9 cellular contexts compared by ENCODE assay signal in genomic region chr4:55547461-55547770, GRCh38. TPM values are rescaled to one million over a fixed set of nuclear protein-coding genes. Genes with fewer than 3 reads are reported as not detected.
DNase-seq lines count a peak whose midpoint lies in the region; ATAC-seq and TF ChIP-seq lines count a peak whose summit lies in the region.
"Had no signal": no experiment of that assay in that cellular context is flagged by ENCODE, and none has a peak within 500 bp of the region (broad histone marks: within the 10 kb centered on the region; RNA-seq: fewer than 3 reads in every experiment).

No MANE protein-coding gene starts in this region.

- DNase-seq in activated CD4-positive, alpha-beta T cell treated with anti-CD3 and anti-CD28 coated beads, Interleukin-2, amount 10 ng/mL, durations not matched to agents 7 days and 5 days, result no peak
- no peak for DNase-seq in activated CD4-positive, alpha-beta T cell treated with anti-CD3 and anti-CD28 coated beads for 1 hour
- DNase-seq in activated CD8-positive, alpha-beta T cell treated with anti-CD3 and anti-CD28 coated beads, Interleukin-2, amount 10 ng/mL, durations not matched to agents 7 days and 5 days, result no peak
- DNase-seq in right atrium auricular region (ENCODE audit: low spot score), result no peak
- peak; percentile 76 for DNase-seq in sigmoid colon
- DNase-seq in GM10266 (ENCODE audit: extremely low spot score), result no peak

- H3K4me1 ChIP-seq in right atrium auricular region (peaks cover 0 to 17% of the 10 kb centered on the region in 2 donors), sigmoid colon (peaks cover 3 to 24% (median 10%) of the 10 kb centered on the region in 4 donors)

- TF ChIP-seq CTCF in right atrium auricular region (IDR thresholded peaks at IDR 0.05), result no peak
- TF ChIP-seq CTCF in sigmoid colon (IDR thresholded peaks at IDR 0.05), result no peak
- TF ChIP-seq CTCF in GM10266 (IDR thresholded peaks at IDR 0.05; ENCODE audit: control insufficient read depth, insufficient read depth, low read depth, missing control alignments), result no peak

- ATAC-seq in activated CD8-positive, alpha-beta T cell treated with anti-CD3 and anti-CD28 coated beads, Interleukin-2, amount 10 ng/mL, durations not matched to agents 7 days and 5 days, result peak; percentile 1
- ATAC-seq in GM18907 (IDR thresholded peaks at IDR 0.05; ENCODE audit: unreplicated experiment) (no peak), GM18861 (IDR thresholded peaks at IDR 0.05; ENCODE audit: unreplicated experiment) (no peak)

- intact Hi-C loops in sigmoid colon (cut with DNase I), result loop anchor here (2.0 to 5.0 kb wide), 3 partner anchors 201 to 400 kb away; partner anchors contain the start of genes CEP135, EXOC1 and SRD5A3

- H3K27ac ChIP-seq in right atrium auricular region (peak overlapping the region; percentile 99), sigmoid colon (peak overlapping the region; percentile 91 to 99 (median 98))

- POLR2A ChIA-PET in activated CD4-positive, alpha-beta T cell treated with anti-CD3 and anti-CD28 coated beads, Interleukin-2, amount 10 ng/mL, durations not matched to agents 7 days and 5 days (lab: Charles Lee), result no interaction called here
- POLR2A ChIA-PET in activated CD8-positive, alpha-beta T cell treated with anti-CD3 and anti-CD28 coated beads, Interleukin-2, amount 10 ng/mL, durations not matched to agents 7 days and 5 days (lab: Charles Lee), result no interaction called here

- H3K27me3 Mint-ChIP-seq in activated CD4-positive, alpha-beta T cell treated with anti-CD3 and anti-CD28 coated beads, Interleukin-2, amount 10 ng/mL, durations not matched to agents 7 days and 5 days, result peaks cover 34% of the 10 kb centered on the region
- H3K27me3 Mint-ChIP-seq in activated CD8-positive, alpha-beta T cell treated with anti-CD3 and anti-CD28 coated beads, Interleukin-2, amount 10 ng/mL, durations not matched to agents 7 days and 5 days (ENCODE audit: low read depth), result peaks cover 20% of the 10 kb centered on the region

- H3K27me3 ChIP-seq in right atrium auricular region (no peaks in the 10 kb centered on the region), sigmoid colon (no peaks in the 10 kb centered on the region)

- H3K36me3 Mint-ChIP-seq in activated CD4-positive, alpha-beta T cell treated with anti-CD3 and anti-CD28 coated beads, Interleukin-2, amount 10 ng/mL, durations not matched to agents 7 days and 5 days (ENCODE audit: low read depth), result no peaks in the 10 kb centered on the region
- no peaks in the 10 kb centered on the region for H3K36me3 Mint-ChIP-seq in activated CD8-positive, alpha-beta T cell treated with anti-CD3 and anti-CD28 coated beads, Interleukin-2, amount 10 ng/mL, durations not matched to agents 7 days and 5 days (ENCODE audit: low read depth)

- H3K27ac Mint-ChIP-seq in activated CD4-positive, alpha-beta T cell treated with anti-CD3 and anti-CD28 coated beads, Interleukin-2, amount 10 ng/mL, durations not matched to agents 7 days and 5 days, result peak overlapping the region; percentile 88
- H3K27ac Mint-ChIP-seq in activated CD8-positive, alpha-beta T cell treated with anti-CD3 and anti-CD28 coated beads, Interleukin-2, amount 10 ng/mL, durations not matched to agents 7 days and 5 days, result peak overlapping the region; percentile 87

- no peak for TF ChIP-seq POLR2A in sigmoid colon (IDR thresholded peaks at IDR 0.05)

- H3K4me3 Mint-ChIP-seq in activated CD4-positive, alpha-beta T cell treated with anti-CD3 and anti-CD28 coated beads, Interleukin-2, amount 10 ng/mL, durations not matched to agents 7 days and 5 days, result peak overlapping the region; percentile 88
- peak overlapping the region; percentile 86 for H3K4me3 Mint-ChIP-seq in activated CD8-positive, alpha-beta T cell treated with anti-CD3 and anti-CD28 coated beads, Interleukin-2, amount 10 ng/mL, durations not matched to agents 7 days and 5 days

- peak overlapping the region; percentile 88 to 96 for H3K4me3 ChIP-seq in right atrium auricular region
- H3K4me3 ChIP-seq in sigmoid colon, result peak overlapping the region; percentile 61 to 98 (median 86)

- CTCF ChIA-PET in activated CD4-positive, alpha-beta T cell treated with anti-CD3 and anti-CD28 coated beads, Interleukin-2, amount 10 ng/mL, durations not matched to agents 7 days and 5 days (lab: Charles Lee), result no interaction called here
- CTCF ChIA-PET in activated CD8-positive, alpha-beta T cell treated with anti-CD3 and anti-CD28 coated beads, Interleukin-2, amount 10 ng/mL, durations not matched to agents 7 days and 5 days (lab: Charles Lee), result no interaction called here

- peaks cover 53% of the 10 kb centered on the region for H3K4me1 Mint-ChIP-seq in activated CD4-positive, alpha-beta T cell treated with anti-CD3 and anti-CD28 coated beads, Interleukin-2, amount 10 ng/mL, durations not matched to agents 7 days and 5 days
- H3K4me1 Mint-ChIP-seq in activated CD8-positive, alpha-beta T cell treated with anti-CD3 and anti-CD28 coated beads, Interleukin-2, amount 10 ng/mL, durations not matched to agents 7 days and 5 days (ENCODE audit: low read depth), result peaks cover 45% of the 10 kb centered on the region

- no peaks in the 10 kb centered on the region for H3K36me3 ChIP-seq in right atrium auricular region
- no peaks in the 10 kb centered on the region for H3K36me3 ChIP-seq in sigmoid colon

- WGBS in sigmoid colon, 2 donors, result 1 to 5% methylated on average over 10 of the region's 10 CpGs

- no peak for TF ChIP-seq EP300 in sigmoid colon (IDR thresholded peaks at IDR 0.05)

- no peaks in the 10 kb centered on the region for H3K9me3 Mint-ChIP-seq in activated CD4-positive, alpha-beta T cell treated with anti-CD3 and anti-CD28 coated beads, Interleukin-2, amount 10 ng/mL, durations not matched to agents 7 days and 5 days
- no peaks in the 10 kb centered on the region for H3K9me3 Mint-ChIP-seq in activated CD8-positive, alpha-beta T cell treated with anti-CD3 and anti-CD28 coated beads, Interleukin-2, amount 10 ng/mL, durations not matched to agents 7 days and 5 days (ENCODE audit: insufficient read depth)

- H3K9me3 ChIP-seq in right atrium auricular region, result no peaks in the 10 kb centered on the region
- H3K9me3 ChIP-seq in sigmoid colon, result no peaks in the 10 kb centered on the region

RNA-seq across cellular contexts. Expression of gene CLOCK, which starts 0.7 kb away (rescaled TPM):
- 10 to 100 TPM in 1 of 2 experiments, 1 to 10 TPM in 1; 8.0 to 11.8 TPM for total RNA-seq in activated CD4-positive, alpha-beta T cell treated with anti-CD3 and anti-CD28 coated beads, Interleukin-2, amount 10 ng/mL, durations not matched to agents 7 days and 5 days
- total RNA-seq in activated CD8-positive, alpha-beta T cell treated with anti-CD3 and anti-CD28 coated beads, Interleukin-2, amount 10 ng/mL, durations not matched to agents 7 days and 5 days, result 1 to 10 TPM; 7.1 to 9.3 TPM
- total RNA-seq in right atrium auricular region (10 to 100 TPM; 29.8 to 33.2 TPM), sigmoid colon (10 to 100 TPM; 22.5 to 27.5 (median 24.0) TPM)
- polyA plus RNA-seq in sigmoid colon, result 1 to 10 TPM; 2.4 to 7.9 (median 7.3) TPM

RNA-seq across cellular contexts. Expression of gene PDCL2, which starts 44.6 kb away (rescaled TPM):
- not detected for total RNA-seq in activated CD4-positive, alpha-beta T cell treated with anti-CD3 and anti-CD28 coated beads, Interleukin-2, amount 10 ng/mL, durations not matched to agents 7 days and 5 days
- total RNA-seq in activated CD8-positive, alpha-beta T cell treated with anti-CD3 and anti-CD28 coated beads, Interleukin-2, amount 10 ng/mL, durations not matched to agents 7 days and 5 days, result not detected
- total RNA-seq in right atrium auricular region (not detected), sigmoid colon (not detected)
- not detected for polyA plus RNA-seq in sigmoid colon
- total RNA-seq: dermis microvascular lymphatic vessel endothelial cell had no signal
